Comparison of ENCODE assay signal across 8 cellular contexts in genomic region chr18:49728542-49728941, GRCh38.
A peak's percentile ranks its signal among the peaks of the same experiment; 100 is the strongest.
DNase-seq lines count a peak whose midpoint lies in the region; ATAC-seq and TF ChIP-seq lines count a peak whose summit lies in the region.

No MANE protein-coding gene starts in this region.

- H3K36me3 Mint-ChIP-seq in activated naive CD8-positive, alpha-beta T cell treated with anti-CD3 and anti-CD28 coated beads, Interleukin-2, amount 50 U/mL, for 24 hours (ENCODE audit: low read depth) = no peaks in the 10 kb centered on the region
- H3K36me3 Mint-ChIP-seq in type B pancreatic cell = no peaks in the 10 kb centered on the region

- no peak overlapping the region for H3K27ac ChIP-seq in AG04450 (ENCODE audit: low read depth, low read length)

- H3K27me3 ChIP-seq in AG04450 (ENCODE audit: control insufficient read depth, insufficient read depth, low read length) = no peaks in the 10 kb centered on the region

- TF ChIP-seq CTCF in AG04450 (IDR thresholded peaks at IDR 0.05; ENCODE audit: low read depth, low read length) (peak; percentile 42), GM12872 (IDR thresholded peaks at IDR 0.05; ENCODE audit: insufficient read depth, low read depth, low read length) (peak; percentile 89), type B pancreatic cell (conservative IDR thresholded peaks at IDR 0.05) (peak; percentile 72)

- H3K4me3 ChIP-seq in AG04450 (ENCODE audit: low read depth, low read length) = no peak overlapping the region

- H3K4me3 Mint-ChIP-seq in activated naive CD8-positive, alpha-beta T cell treated with anti-CD3 and anti-CD28 coated beads, Interleukin-2, amount 50 U/mL, for 24 hours = no peak overlapping the region
- no peak overlapping the region for H3K4me3 Mint-ChIP-seq in type B pancreatic cell

- DNase-seq in AG04450 (ENCODE audit: low read depth, low spot score) (no peak), NCI-H2196 treated with DMSO at 0.1 percent for 48 hours (lab: John Stamatoyannopoulos, UW; ENCODE audit: unreplicated experiment) (peak; percentile 21), kidney tubule cell (ENCODE audit: low spot score) (peak; percentile 58), type B pancreatic cell (ENCODE audit: extremely low spot score, unreplicated experiment) (no peak), SK-N-DZ (ENCODE audit: low spot score) (no peak)
- peak; percentile 58 for DNase-seq in activated naive CD8-positive, alpha-beta T cell treated with anti-CD3 and anti-CD28 coated beads, Interleukin-2, amount 50 U/mL, for 24 hours

- H3K27me3 Mint-ChIP-seq in activated naive CD8-positive, alpha-beta T cell treated with anti-CD3 and anti-CD28 coated beads, Interleukin-2, amount 50 U/mL, for 24 hours = peaks cover 4% of the 10 kb centered on the region
- peaks cover 6% of the 10 kb centered on the region for H3K27me3 Mint-ChIP-seq in type B pancreatic cell

- no peaks in the 10 kb centered on the region for H3K9me3 Mint-ChIP-seq in activated naive CD8-positive, alpha-beta T cell treated with anti-CD3 and anti-CD28 coated beads, Interleukin-2, amount 50 U/mL, for 24 hours
- H3K9me3 Mint-ChIP-seq in type B pancreatic cell = no peaks in the 10 kb centered on the region

- POLR2A ChIA-PET in AG04450 (lab: Yijun Ruan, JAX) = no interaction called here

- no peaks in the 10 kb centered on the region for H3K9me3 ChIP-seq in AG04450 (ENCODE audit: control insufficient read depth, insufficient read depth, low read length)

- CTCF ChIA-PET in AG04450 (lab: Charles Lee) = interaction anchor here (0.7 to 1.1 kb wide), 3 partner anchors 60 to 168 kb away, joined by 3 to 8 read pairs (median 3); no protein-coding TSS in a partner anchor

- H3K4me1 Mint-ChIP-seq in activated naive CD8-positive, alpha-beta T cell treated with anti-CD3 and anti-CD28 coated beads, Interleukin-2, amount 50 U/mL, for 24 hours = peaks cover 7% of the 10 kb centered on the region
- peaks cover 47% of the 10 kb centered on the region for H3K4me1 Mint-ChIP-seq in type B pancreatic cell (ENCODE audit: unreplicated experiment)

- no peak for ATAC-seq in activated naive CD8-positive, alpha-beta T cell treated with anti-CD3 and anti-CD28 coated beads, Interleukin-2, amount 50 U/mL, for 24 hours
- no peak for ATAC-seq in HG02610 (IDR thresholded peaks at IDR 0.05; ENCODE audit: unreplicated experiment)

- H3K27ac Mint-ChIP-seq in activated naive CD8-positive, alpha-beta T cell treated with anti-CD3 and anti-CD28 coated beads, Interleukin-2, amount 50 U/mL, for 24 hours = no peak overlapping the region
- H3K27ac Mint-ChIP-seq in type B pancreatic cell = no peak overlapping the region

Comparison
In these comparisons a context has a peak if more than half of its experiments do, and no peak if none do; other contexts are left out.
1. DNase-seq: peak in NCI-H2196 treated with DMSO at 0.1 percent for 48 hours (single experiment), activated naive CD8-positive, alpha-beta T cell treated with anti-CD3 and anti-CD28 coated beads, Interleukin-2, amount 50 U/mL, for 24 hours (single experiment) and kidney tubule cell (single experiment); none in AG04450 (single experiment), type B pancreatic cell (single experiment) and SK-N-DZ (single experiment).
2. Peak in every context shown above with its lines, with median percentiles within 50 percentile points of each other: CTCF ChIP-seq.